1 cellular context compared by ENCODE assay signal in genomic region chr11:1152316-1153104, GRCh38.
TF ChIP-seq lines count a peak whose summit lies in the region.

No MANE protein-coding gene starts in this region.

TF ChIP-seq in HepG2, 621 proteins besides CTCF, POLR2A, EP300 and RAD21 (continued from another document):
- TF ChIP-seq ARID4A (CRISPR knock-in tag; IDR thresholded peaks at IDR 0.05; ENCODE audit: borderline replicate concordance) (no peak), ZNF772 (CRISPR knock-in tag; IDR thresholded peaks at IDR 0.05) (no peak), FOSL2 (CRISPR knock-in tag; IDR thresholded peaks at IDR 0.05) (peak; percentile 68), HMGA1 (CRISPR knock-in tag; conservative IDR thresholded peaks at IDR 0.05) (no peak), SP1 (IDR thresholded peaks at IDR 0.05) (no peak), SP1 (CRISPR knock-in tag; IDR thresholded peaks at IDR 0.05) (no peak), ETV5 (CRISPR knock-in tag; IDR thresholded peaks at IDR 0.05; ENCODE audit: borderline replicate concordance) (peak; percentile 49; the same call in 1 of the 2 replicates)
